ENCODE assay signal across 20 cellular contexts in the genomic region with DNA sequence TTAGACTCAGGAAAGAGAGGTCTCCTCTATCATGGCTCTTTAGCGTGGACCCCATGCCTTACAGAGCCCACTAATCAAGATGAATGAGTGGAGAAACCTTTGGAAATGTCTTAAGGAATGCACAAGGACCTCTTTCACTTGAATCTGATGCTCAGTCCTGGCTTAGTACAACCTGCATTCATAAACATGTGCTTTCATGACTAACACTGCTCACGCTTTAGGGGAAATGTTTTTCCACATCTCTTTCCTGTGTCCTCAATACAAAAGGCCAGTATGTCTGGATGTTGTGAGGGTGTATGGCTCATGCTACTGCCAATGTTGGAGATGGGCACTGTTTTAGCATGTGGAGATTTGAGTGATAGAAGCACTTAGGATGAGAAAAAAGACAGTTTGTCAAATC. TPM values are rescaled to one million over a fixed set of nuclear protein-coding genes. Genes with fewer than 3 reads are reported as not detected.
DNase-seq lines count a peak whose midpoint lies in the region; ATAC-seq, FAIRE-seq and TF ChIP-seq lines count a peak whose summit lies in the region.
"Had no signal": no experiment of that assay in that cellular context is flagged by ENCODE, and none has a peak within 500 bp of the region (broad histone marks: within the 10 kb centered on the region; RNA-seq: fewer than 3 reads in every experiment).

No MANE protein-coding gene starts in this region.

- no peak overlapping the region for H2BK120ac ChIP-seq in IMR-90 (ENCODE audit: low read depth, low read length)

- H3K79me1 ChIP-seq in IMR-90 (ENCODE audit: low read depth in 1 of 2, low read length in 2 of 2) = 0 out of 4 replicates have a peak, but pooled peaks cover 0 to 3% of the 10 kb centered on the region in 2 experiments

- H2AK9ac ChIP-seq in IMR-90 (replicated peaks; ENCODE audit: low read depth, low read length, poor library complexity) = no peak overlapping the region

- no peak for TF ChIP-seq CTCF in IMR-90 (conservative IDR thresholded peaks at IDR 0.05; ENCODE audit: low read depth, low read length)
- TF ChIP-seq CTCF in choroid plexus epithelial cell (conservative IDR thresholded peaks at IDR 0.05; ENCODE audit: low read depth, low read length) = no peak
- TF ChIP-seq CTCF in foreskin keratinocyte (conservative IDR thresholded peaks at IDR 0.05) = no peak
- no peak for TF ChIP-seq CTCF in HepG2 (CRISPR knock-in tag; IDR thresholded peaks at IDR 0.05)

- peak overlapping the region; percentile 36; the same call in 2 of the 3 replicates for H2BK15ac ChIP-seq in IMR-90 (ENCODE audit: low read depth, low read length)

- DNase-seq in IMR-90 (peak; percentile 74), choroid plexus epithelial cell (ENCODE audit: low read depth) (peak; percentile 52), foreskin keratinocyte (peak in 1 of 2 donors; percentile 85), renal cortical epithelial cell (ENCODE audit: low read depth) (peak; percentile 35), left colon (no peak), HepG2 (ENCODE audit: low spot score) (no peak)
- no peak for DNase-seq in activated CD4-positive, CD25-positive, alpha-beta regulatory T cell treated with anti-CD3 and anti-CD28 coated beads, Interleukin-2, amount 50 U/mL, for 72 hours
- DNase-seq: ACHN; Calu3; CD4-positive, CD25-positive, alpha-beta regulatory T cell; DMS79; GDM1; NCI-H187 treated with DMSO at 0.1 percent for 48 hours; NCI-H446 treated with DMSO at 0.1 percent for 48 hours; NCI-H774; SJCRH30 had no signal

- TF ChIP-seq POLR2A in IMR-90 (IDR thresholded peaks at IDR 0.05; ENCODE audit: low read depth, low read length) (no peak), HepG2 (IDR thresholded peaks at IDR 0.05; ENCODE audit: insufficient read depth in 1 of 2, low read depth in 2 of 2, low read length in 2 of 2) (no peak)

- H3K23ac ChIP-seq in IMR-90 (ENCODE audit: low read depth, low read length) = peak overlapping the region; percentile 29; the same call in 1 of the 2 replicates

- H4K91ac ChIP-seq in IMR-90 (ENCODE audit: insufficient read depth, low read depth, low read length) = no peak overlapping the region

- no peak overlapping the region for H4K5ac ChIP-seq in IMR-90 (ENCODE audit: low read depth, low read length)

- H3K18ac ChIP-seq in IMR-90 (ENCODE audit: low read depth, low read length) = peak overlapping the region; percentile 26; the same call in 1 of the 2 replicates

- no peak for FAIRE-seq in HepG2 (lab: Jason Lieb, UNC)
- FAIRE-seq: RCC 7860 had no signal

- no peaks in the 10 kb centered on the region for H3K27me3 ChIP-seq in IMR-90 (ENCODE audit: control insufficient read depth, insufficient read depth, low read length)
- no peaks in the 10 kb centered on the region for H3K27me3 ChIP-seq in foreskin keratinocyte
- H3K27me3 ChIP-seq in HepG2 (ENCODE audit: control insufficient read depth in 1 of 2, insufficient read depth in 2 of 2, low read length in 2 of 2) = no peaks in the 10 kb centered on the region; a peak in 2 of 5 replicates
- H3K27me3 ChIP-seq: SJCRH30 had no signal

- intact Hi-C loops in IMR-90 (cut with micrococcal nuclease) (no loop called here), left colon (cut with DNase I, micrococcal nuclease) (no loop called here), HepG2 (cut with micrococcal nuclease; ENCODE audit: unreplicated experiment) (no loop called here)

- H3K79me2 ChIP-seq in HepG2 (ENCODE audit: insufficient read depth, low read length) = no peaks in the 10 kb centered on the region

- BruUV-seq in IMR-90 (replicated peaks; lab: Mats Ljungman, UMichigan) = no TSS peak
- no TSS peak for BruUV-seq in HepG2 (replicated peaks; lab: Mats Ljungman, UMichigan)

- ATAC-seq in IMR-90 (ENCODE audit: low read depth) (peak; percentile 50), foreskin keratinocyte (peak; percentile 62), left colon (no peak), HepG2 (no peak), HG03159 (IDR thresholded peaks at IDR 0.05; ENCODE audit: unreplicated experiment) (no peak)
- ATAC-seq: GM23338 had no signal

- 0 out of 2 replicates have a peak overlapping the region, but pooled peaks have one; percentile 67 for H2AK5ac ChIP-seq in IMR-90 (ENCODE audit: low read depth, low read length)

- peak overlapping the region; percentile 20; the same call in 1 of the 2 replicates for H2BK20ac ChIP-seq in IMR-90 (ENCODE audit: low read depth, low read length)

- in situ Hi-C loops in IMR-90 (cut with MboI; ENCODE audit: low sequenced_read_pairs) (loop anchor here (10.0 kb wide), 1 partner anchor 313 kb away; no protein-coding TSS in a partner anchor), HepG2 (cut with HindIII; ENCODE audit: extremely low pct_ligation_motif_present, low pct_unique_long_range_greater_than_20kb) (no loop called here)

- H3K9me1 ChIP-seq in IMR-90 (ENCODE audit: insufficient read depth, low read length) = peaks cover 8% of the 10 kb centered on the region

- TF ChIP-seq RAD21 in IMR-90 (IDR thresholded peaks at IDR 0.05; ENCODE audit: low read length) (no peak), HepG2 (CRISPR knock-in tag; IDR thresholded peaks at IDR 0.05) (no peak)

- H2BK5ac ChIP-seq in IMR-90 (ENCODE audit: low read depth, low read length, poor library complexity, severe bottlenecking) = no peak overlapping the region

- no peak for TF ChIP-seq EP300 in HepG2 (IDR thresholded peaks at IDR 0.05; ENCODE audit: low read depth in 2 of 2, low read length in 2 of 2)
- TF ChIP-seq EP300 in HepG2 (CRISPR knock-in tag; IDR thresholded peaks at IDR 0.05; ENCODE audit: borderline replicate concordance) = no peak

- H4K20me1 ChIP-seq in IMR-90 (ENCODE audit: insufficient read depth, low read length) (no peaks in the 10 kb centered on the region), HepG2 (ENCODE audit: insufficient read depth, low read length) (no peaks in the 10 kb centered on the region; the same call in 1 of the 2 replicates)

- H4K8ac ChIP-seq in IMR-90 (ENCODE audit: low read depth in 2 of 2, low read length in 2 of 2) = peak overlapping the region in 1 of 2 experiments; percentile 29; a peak in 1 of 4 replicates

- 0 out of 2 replicates have a peak overlapping the region, but pooled peaks have one; percentile 6 for H3K56ac ChIP-seq in IMR-90 (ENCODE audit: extremely low read depth, insufficient read depth, low read length)

- H3K14ac ChIP-seq in IMR-90 (replicated peaks; ENCODE audit: low read depth, low read length) = no peak overlapping the region

- H3K4me3 ChIP-seq in IMR-90 (ENCODE audit: insufficient read depth, low read depth, low read length) (no peak overlapping the region), choroid plexus epithelial cell (ENCODE audit: low read depth, low read length) (no peak overlapping the region), HepG2 (replicated peaks in 1 of 3; ENCODE audit: insufficient read depth in 1 of 3, low read depth in 2 of 3, low read length in 3 of 3) (no peak overlapping the region)
- H3K4me3 ChIP-seq: GM23338, SJCRH30 had no signal

- no peak overlapping the region for H3K4ac ChIP-seq in IMR-90 (ENCODE audit: low read depth, low read length)

- H3K4me1 ChIP-seq in IMR-90 (ENCODE audit: control insufficient read depth, insufficient read depth, low read length) (peaks cover 4% of the 10 kb centered on the region), foreskin keratinocyte (peaks cover 23% of the 10 kb centered on the region), HepG2 (ENCODE audit: insufficient read depth, low read length) (no peaks in the 10 kb centered on the region)

- H3K9ac ChIP-seq in IMR-90 (ENCODE audit: low read depth, low read length) (no peak overlapping the region), HepG2 (ENCODE audit: insufficient read depth, low read depth, low read length) (no peak overlapping the region)

- H3K9me3 ChIP-seq in IMR-90 (ENCODE audit: control insufficient read depth, insufficient read depth, low read length) (no peaks in the 10 kb centered on the region), HepG2 (ENCODE audit: low read length) (no peaks in the 10 kb centered on the region)

- CTCF ChIA-PET in IMR-90 (lab: Yijun Ruan, JAX) = interaction anchor here (1.7 kb wide), 1 partner anchor 87 kb away, joined by 4 read pairs; no protein-coding TSS in a partner anchor
- CTCF ChIA-PET in HepG2 (lab: Yijun Ruan, JAX; ENCODE audit: low intra/inter-chr PET ratio, low total read pairs) = no interaction called here

- POLR2A ChIA-PET in IMR-90 (lab: Charles Lee; ENCODE audit: unreplicated experiment) (no interaction called here), HepG2 (lab: Yijun Ruan, JAX) (no interaction called here)

- no peak overlapping the region for H3K4me2 ChIP-seq in IMR-90 (ENCODE audit: low read depth, low read length)
- H3K4me2 ChIP-seq in HepG2 (ENCODE audit: low read depth, low read length) = no peak overlapping the region
- H3K4me2 ChIP-seq: GM23338 had no signal

- dilution Hi-C loops in IMR-90 (cut with HindIII; ENCODE audit: low sequenced_read_pairs, unreplicated experiment) = no loop called here

- no CpG with 5 or more reads among the region's 2 CpGs for WGBS in IMR-90 (ENCODE audit: extremely low coverage in 2 of 2, insufficient read length in 1 of 2), 2 experiments
- WGBS in HepG2 (ENCODE audit: low lambda C conversion rate) = 25% methylated on average over 2 of the region's 2 CpGs

- H3K36me3 ChIP-seq in IMR-90 (ENCODE audit: control insufficient read depth, insufficient read depth, low read length) (no peaks in the 10 kb centered on the region), HepG2 (replicated peaks in 1 of 2; ENCODE audit: control insufficient read depth in 1 of 2, insufficient read depth in 2 of 2, low read length in 2 of 2) (no peaks in the 10 kb centered on the region)
- H3K36me3 ChIP-seq: SJCRH30 had no signal

- H3K27ac ChIP-seq in IMR-90 (ENCODE audit: insufficient read depth, low read length) (no peak overlapping the region), foreskin keratinocyte (peak overlapping the region; percentile 40), HepG2 (ENCODE audit: extremely low read length, insufficient read depth, low read length) (no peak overlapping the region)
- H3K27ac ChIP-seq: HL-60, SJCRH30 had no signal

- H2AFZ ChIP-seq in IMR-90 (replicated peaks; ENCODE audit: low read length, poor library complexity) (no peak overlapping the region), HepG2 (ENCODE audit: low read length) (no peak overlapping the region)
- H2AFZ ChIP-seq: GM23338 had no signal

RNA-seq across cellular contexts. Expression of gene GNG12, which starts 14.2 kb away (rescaled TPM):
- total RNA-seq in IMR-90 (2012; rRNA removed) = 132 and 233 TPM in 2 replicates
- 74.4 and 92.3 TPM in 2 replicates for polyA plus RNA-seq in IMR-90 (2012; rRNA removed)
- 15.5 and 25.7 TPM in 2 replicates for polyA plus RNA-seq in IMR-90 (2012; cell fraction: cytosol; rRNA removed)
- 4.8 and 43.9 TPM in 2 replicates for polyA plus RNA-seq in IMR-90 (2012; cell fraction: nucleus; rRNA removed; ENCODE audit: low replicate concordance)
- total RNA-seq in foreskin keratinocyte = 203 and 223 TPM in 2 replicates
- 67.8 and 74.1 TPM in 2 replicates for polyA plus RNA-seq in foreskin keratinocyte
- total RNA-seq in renal cortical epithelial cell = 207 and 230 TPM in 2 replicates
- 100 to 1,000 TPM; 146 to 162 TPM for total RNA-seq in left colon
- total RNA-seq in HepG2 (2016; rRNA removed; fragmentation: Illumina TruSeq; extraction: Trizol) = 0.11 and 0.17 TPM in 2 replicates
- total RNA-seq in HepG2 (2016; cell fraction: cytosol; rRNA removed; fragmentation: Illumina TruSeq; extraction: Trizol; ENCODE audit: low read depth) = not detected in 2 replicates
- 0.06 and 0.21 TPM in 2 replicates for total RNA-seq in HepG2 (2016; cell fraction: insoluble cytoplasmic fraction; rRNA removed; fragmentation: Illumina TruSeq; extraction: Trizol)
- 0.12 TPM in 1 of 2 replicates, not detected in the other for total RNA-seq in HepG2 (2016; cell fraction: membrane; rRNA removed; fragmentation: Illumina TruSeq; extraction: Trizol)
- total RNA-seq in HepG2 (2016; cell fraction: nucleus; rRNA removed; fragmentation: Illumina TruSeq; extraction: Trizol) = 0.09 TPM in 1 of 2 replicates, not detected in the other
- 0.11 and 0.17 TPM in 2 replicates for polyA plus RNA-seq in HepG2 (2011; rRNA removed)
- polyA plus RNA-seq in HepG2 (2011; cell fraction: cytosol; rRNA removed) = 0.03 and 0.09 TPM in 2 replicates
- 0.06 and 0.12 TPM in 2 replicates for polyA plus RNA-seq in HepG2 (2011; cell fraction: nucleus; rRNA removed)
- polyA plus RNA-seq in HepG2 (2012) = 0.03 and 0.12 TPM in 2 replicates
- not detected in 2 replicates for polyA plus RNA-seq in HepG2 (2016; cell fraction: cytosol; fragmentation: Illumina TruSeq; extraction: Trizol; ENCODE audit: low read depth)
- polyA plus RNA-seq in HepG2 (2016; cell fraction: insoluble cytoplasmic fraction; fragmentation: Illumina TruSeq; extraction: Trizol; ENCODE audit: low read depth) = 0.17 and 0.32 TPM in 2 replicates
- 0.09 TPM in 1 of 2 replicates, not detected in the other for polyA plus RNA-seq in HepG2 (2016; cell fraction: membrane; fragmentation: Illumina TruSeq; extraction: Trizol; ENCODE audit: low read depth)
- not detected in 2 replicates for polyA plus RNA-seq in HepG2 (2016; cell fraction: nucleus; fragmentation: Illumina TruSeq; extraction: Trizol; ENCODE audit: insufficient read depth, low read depth)
- 0.14 and 32.5 TPM in 2 replicates for polyA minus RNA-seq in HepG2 (2011; rRNA and poly(A)+ RNA removed; ENCODE audit: low replicate concordance)
- 0.18 and 0.40 TPM in 2 replicates for polyA minus RNA-seq in HepG2 (2011; cell fraction: cytosol; rRNA and poly(A)+ RNA removed)
- polyA minus RNA-seq in HepG2 (2011; cell fraction: nucleus; rRNA and poly(A)+ RNA removed) = 0.50 TPM in 1 of 2 replicates, not detected in the other
- total RNA-seq: CD4-positive, CD25-positive, alpha-beta regulatory T cell had no signal
- polyA plus RNA-seq: CD4-positive, CD25-positive, alpha-beta regulatory T cell had no signal

Comparison
In these comparisons a context has a peak if more than half of its experiments do, and no peak if none do; other contexts are left out.
1. ATAC-seq: peak in IMR-90 (single experiment) and foreskin keratinocyte (single experiment); none in left colon (single experiment), HepG2 (single experiment) and HG03159 (single experiment).
2. DNase-seq: peak in IMR-90 (single experiment), choroid plexus epithelial cell (single experiment) and renal cortical epithelial cell (single experiment); none in left colon (0 of 2), activated CD4-positive, CD25-positive, alpha-beta regulatory T cell treated with anti-CD3 and anti-CD28 coated beads, Interleukin-2, amount 50 U/mL, for 72 hours (single experiment) and HepG2 (single experiment).
3. RNA of gene GNG12, which starts 14.2 kb away (total RNA-seq): 207 to 230 TPM in renal cortical epithelial cell, 203 to 223 TPM in foreskin keratinocyte, 146 to 162 TPM in left colon and 132 to 233 TPM in IMR-90; 0.06 to 0.21 TPM in HepG2; every median in the first group is over 100 times any median in the second.